ENCODE assay signal across 11 cellular contexts in the genomic region with DNA sequence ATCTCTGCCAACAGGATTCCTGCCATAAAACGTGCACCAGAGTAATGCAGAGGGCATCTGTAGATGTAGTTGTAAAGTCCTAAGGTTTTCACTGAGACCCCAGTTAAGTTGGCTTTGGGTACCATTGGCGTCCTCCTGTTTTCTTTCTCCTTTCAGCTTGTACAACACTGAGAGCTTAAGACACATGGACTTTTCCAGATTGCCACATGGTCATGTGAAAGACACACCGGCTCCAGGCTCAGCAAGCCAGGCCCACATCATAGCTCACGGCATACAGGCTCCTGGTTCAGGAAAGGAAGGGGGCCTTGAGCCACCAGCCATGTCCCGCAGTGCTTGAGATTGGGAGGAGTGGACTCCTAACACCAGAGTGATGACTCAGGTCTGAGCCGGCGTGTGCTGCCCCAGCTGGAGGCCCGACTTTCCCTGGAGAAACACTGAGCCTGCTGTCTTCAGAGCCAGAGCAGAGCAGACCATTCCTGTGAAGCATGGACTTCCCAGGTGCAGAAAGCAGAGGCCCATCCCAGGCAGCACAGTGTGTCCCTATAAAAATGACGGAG.
A peak's percentile ranks its signal among the peaks of the same experiment; 100 is the strongest.
DNase-seq lines count a peak whose midpoint lies in the region; ATAC-seq and TF ChIP-seq lines count a peak whose summit lies in the region.
"Had no signal": no experiment of that assay in that cellular context is flagged by ENCODE, and none has a peak within 500 bp of the region (broad histone marks: within the 10 kb centered on the region; RNA-seq: fewer than 3 reads in every experiment).

No MANE protein-coding gene starts in this region.

- H3K27ac ChIP-seq in PC-9, result no peak overlapping the region
- peak overlapping the region in 3 of 4 donors; percentile 11 to 40 (median 33) for H3K27ac ChIP-seq in esophagus muscularis mucosa (replicated peaks in 1 of 4)

- no peaks in the 10 kb centered on the region for H3F3A ChIP-seq in PC-9 (ENCODE audit: insufficient read depth, low read depth)

- no TSS peak for BruUV-seq in PC-9 (replicated peaks; lab: Mats Ljungman, UMichigan)

- ATAC-seq in GM21423 (IDR thresholded peaks at IDR 0.05; ENCODE audit: unreplicated experiment) (no peak), HG03025 (IDR thresholded peaks at IDR 0.05; ENCODE audit: low FRiP score, unreplicated experiment) (no peak)
- no peak for ATAC-seq in activated naive CD8-positive, alpha-beta T cell treated with anti-CD3 and anti-CD28 coated beads, Interleukin-2, amount 50 U/mL, for 24 hours
- ATAC-seq: activated CD8-positive, alpha-beta T cell treated with anti-CD3 and anti-CD28 coated beads for 36 hours; naive thymus-derived CD4-positive, alpha-beta T cell had no signal

- H3K9me2 ChIP-seq in PC-9 (ENCODE audit: insufficient read depth), result no peaks in the 10 kb centered on the region

- intact Hi-C loops in PC-9 (cut with micrococcal nuclease; ENCODE audit: unreplicated experiment), result no loop called here
- intact Hi-C loops in esophagus muscularis mucosa (cut with DNase I), result loop anchor here (5.0 kb wide), 1 partner anchor 53 kb away; no protein-coding TSS in a partner anchor

- peak; percentile 81 for DNase-seq in AG08395 (ENCODE audit: low spot score)
- DNase-seq in PC-9, result peak; percentile 31 to 43
- DNase-seq in esophagus muscularis mucosa (ENCODE audit: extremely low spot score), result no peak
- DNase-seq in myocyte (ENCODE audit: low read depth), result peak; percentile 77
- DNase-seq in activated naive CD8-positive, alpha-beta T cell treated with anti-CD3 and anti-CD28 coated beads, Interleukin-2, amount 50 U/mL, for 24 hours, result no peak
- DNase-seq in hypothalamus (lab: John Stamatoyannopoulos, UW), result no peak
- DNase-seq: activated CD8-positive, alpha-beta T cell treated with anti-CD3 and anti-CD28 coated beads for 36 hours; naive thymus-derived CD4-positive, alpha-beta T cell; NCI-H187 treated with DMSO at 0.1 percent for 48 hours had no signal

- H3K4me3 Mint-ChIP-seq in activated naive CD8-positive, alpha-beta T cell treated with anti-CD3 and anti-CD28 coated beads, Interleukin-2, amount 50 U/mL, for 24 hours, result no peak overlapping the region
- H3K4me3 Mint-ChIP-seq: activated CD8-positive, alpha-beta T cell treated with anti-CD3 and anti-CD28 coated beads for 36 hours; naive thymus-derived CD4-positive, alpha-beta T cell had no signal

- H3K27me3 ChIP-seq in PC-9 (ENCODE audit: insufficient read depth, low read depth), result no peaks in the 10 kb centered on the region
- H3K27me3 ChIP-seq in esophagus muscularis mucosa, result peaks cover 0 to 3% (median 0%) of the 10 kb centered on the region in 4 donors

- TF ChIP-seq POLR2A in esophagus muscularis mucosa (IDR thresholded peaks at IDR 0.05; ENCODE audit: low read depth), result no peak

- H3K9me3 ChIP-seq in PC-9 (ENCODE audit: insufficient read depth, low read depth) (0 out of 2 replicates have a peak, but pooled peaks cover 5% of the 10 kb centered on the region), esophagus muscularis mucosa (no peaks in the 10 kb centered on the region)

- TF ChIP-seq CTCF in PC-9 (conservative IDR thresholded peaks at IDR 0.05) (no peak), esophagus muscularis mucosa (IDR thresholded peaks at IDR 0.05) (no peak)

- H3K9me3 Mint-ChIP-seq in activated naive CD8-positive, alpha-beta T cell treated with anti-CD3 and anti-CD28 coated beads, Interleukin-2, amount 50 U/mL, for 24 hours, result peaks cover 17% of the 10 kb centered on the region

- no peaks in the 10 kb centered on the region for H3K36me3 Mint-ChIP-seq in activated naive CD8-positive, alpha-beta T cell treated with anti-CD3 and anti-CD28 coated beads, Interleukin-2, amount 50 U/mL, for 24 hours (ENCODE audit: low read depth)

- no peaks in the 10 kb centered on the region for H3K79me2 ChIP-seq in PC-9 (ENCODE audit: low read depth)

- H2AFZ ChIP-seq in PC-9, result no peak overlapping the region

- no peaks in the 10 kb centered on the region for H3K36me3 ChIP-seq in PC-9 (ENCODE audit: low read depth)
- no peaks in the 10 kb centered on the region for H3K36me3 ChIP-seq in esophagus muscularis mucosa

- peak overlapping the region; percentile 38 for H3K4me2 ChIP-seq in PC-9

- no peak overlapping the region for H3K4me3 ChIP-seq in PC-9
- no peak overlapping the region for H3K4me3 ChIP-seq in esophagus muscularis mucosa

- 85% methylated on average over 5 of the region's 9 CpGs for WGBS in esophagus muscularis mucosa

- TF ChIP-seq EP300 in esophagus muscularis mucosa (IDR thresholded peaks at IDR 0.05), result no peak

- H4K20me1 ChIP-seq in PC-9 (ENCODE audit: insufficient read depth), result no peaks in the 10 kb centered on the region

- H3K4me1 ChIP-seq in PC-9 (replicated peaks; ENCODE audit: insufficient read depth) (peaks cover 11% of the 10 kb centered on the region), esophagus muscularis mucosa (peaks cover 46 to 65% (median 63%) of the 10 kb centered on the region in 4 donors)

- H3K27ac Mint-ChIP-seq in activated naive CD8-positive, alpha-beta T cell treated with anti-CD3 and anti-CD28 coated beads, Interleukin-2, amount 50 U/mL, for 24 hours, result no peak overlapping the region
- H3K27ac Mint-ChIP-seq: activated CD8-positive, alpha-beta T cell treated with anti-CD3 and anti-CD28 coated beads for 36 hours; naive thymus-derived CD4-positive, alpha-beta T cell had no signal

- POLR2A ChIA-PET in PC-9 (lab: Charles Lee; ENCODE audit: unreplicated experiment), result no interaction called here

- CTCF ChIA-PET in PC-9 (lab: Charles Lee), result no interaction called here

- H3K27me3 Mint-ChIP-seq in activated naive CD8-positive, alpha-beta T cell treated with anti-CD3 and anti-CD28 coated beads, Interleukin-2, amount 50 U/mL, for 24 hours, result no peaks in the 10 kb centered on the region

- H3K4me1 Mint-ChIP-seq in activated naive CD8-positive, alpha-beta T cell treated with anti-CD3 and anti-CD28 coated beads, Interleukin-2, amount 50 U/mL, for 24 hours, result no peaks in the 10 kb centered on the region
- H3K4me1 Mint-ChIP-seq: naive thymus-derived CD4-positive, alpha-beta T cell had no signal

Comparison
In these comparisons a context has a peak if more than half of its experiments do, and no peak if none do; other contexts are left out.
1. DNase-seq: peak in AG08395 (single experiment), PC-9 (2 of 2) and myocyte (single experiment); none in esophagus muscularis mucosa (single experiment), activated naive CD8-positive, alpha-beta T cell treated with anti-CD3 and anti-CD28 coated beads, Interleukin-2, amount 50 U/mL, for 24 hours (single experiment) and hypothalamus (0 of 51).